12 cellular contexts compared by ENCODE assay signal in the genomic region with DNA sequence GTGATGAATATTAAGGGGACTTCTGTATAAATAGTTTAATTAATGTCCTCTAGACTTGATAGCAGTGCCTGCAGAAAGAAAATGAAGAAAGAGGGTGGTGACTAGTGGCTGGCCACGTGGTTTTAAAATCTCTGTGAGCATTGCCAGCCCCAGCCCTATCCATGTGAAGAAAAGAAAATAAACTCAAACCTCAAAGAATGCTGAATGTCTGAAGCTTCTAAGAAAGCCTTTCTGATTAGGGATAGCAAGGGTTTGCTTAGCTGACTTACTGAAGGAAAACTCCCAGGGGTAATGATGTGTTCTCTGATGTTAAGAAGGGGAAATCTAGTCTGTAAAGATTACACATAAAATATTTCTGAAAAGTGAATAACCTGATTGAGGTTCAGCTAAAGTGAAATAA. TPM values are rescaled to one million over a fixed set of nuclear protein-coding genes. Genes with fewer than 3 reads are reported as not detected.
DNase-seq lines count a peak whose midpoint lies in the region; ATAC-seq and TF ChIP-seq lines count a peak whose summit lies in the region.
"Had no signal": no experiment of that assay in that cellular context is flagged by ENCODE, and none has a peak within 500 bp of the region (broad histone marks: within the 10 kb centered on the region; RNA-seq: fewer than 3 reads in every experiment).

No MANE protein-coding gene starts in this region.

- H3K27ac ChIP-seq in gastroesophageal sphincter: no peak overlapping the region

- peaks cover 42% of the 10 kb centered on the region for H3K4me1 ChIP-seq in adipocyte (ENCODE audit: control insufficient read depth, insufficient read depth, low read length)
- H3K4me1 ChIP-seq in gastroesophageal sphincter: peaks cover 8 to 53% (median 12%) of the 10 kb centered on the region in 3 donors

- peak; percentile 28 for ATAC-seq in gastroesophageal sphincter

- H3K9ac ChIP-seq in adipocyte (ENCODE audit: low read length): no peak overlapping the region

- H3K36me3 ChIP-seq in adipocyte (ENCODE audit: control insufficient read depth, insufficient read depth, low read length, severe bottlenecking) (no peaks in the 10 kb centered on the region), gastroesophageal sphincter (no peaks in the 10 kb centered on the region)

- TF ChIP-seq EP300 in gastroesophageal sphincter (IDR thresholded peaks at IDR 0.05): no peak

- H3K4me3 ChIP-seq in adipocyte (ENCODE audit: low read length) (peak overlapping the region; percentile 1), gastroesophageal sphincter (no peak overlapping the region)

- intact Hi-C loops in posterior vena cava (cut with DNase I): no loop called here

- DNase-seq in GM03348 (ENCODE audit: low spot score) (peak; percentile 47), adipocyte (ENCODE audit: low read depth) (peak; percentile 92), posterior vena cava (ENCODE audit: low spot score) (peak; percentile 66), SK-N-DZ (ENCODE audit: low spot score) (no peak), NCI-H526 treated with DMSO at 0.1 percent for 48 hours (lab: John Stamatoyannopoulos, UW) (no peak), NCI-H446 treated with DMSO at 0.1 percent for 48 hours (lab: John Stamatoyannopoulos, UW) (no peak), mucosa of gallbladder (ENCODE audit: low spot score) (no peak)
- DNase-seq: activated CD4-positive, alpha-beta T cell treated with anti-CD3 and anti-CD28 coated beads for 48 hours; activated gamma-delta T cell; NCI-H1436 treated with DMSO at 0.1 percent for 48 hours; NK-92 treated with Interleukin-12 subunit alpha and Interleukin-12 subunit beta, amount 100 ng/mL, for 24 hours had no signal

- H3K27me3 ChIP-seq in adipocyte (replicated peaks; ENCODE audit: control insufficient read depth, insufficient read depth, low read length) (no peaks in the 10 kb centered on the region), gastroesophageal sphincter (no peaks in the 10 kb centered on the region)

- H3K9me3 ChIP-seq in adipocyte (ENCODE audit: control insufficient read depth, low read length): no peaks in the 10 kb centered on the region
- no peaks in the 10 kb centered on the region for H3K9me3 ChIP-seq in gastroesophageal sphincter

- no peak for TF ChIP-seq CTCF in gastroesophageal sphincter (IDR thresholded peaks at IDR 0.05)

- 0% methylated on average over 1 of the region's 1 CpG for WGBS in gastroesophageal sphincter (ENCODE audit: low coverage in 1 of 2), 2 donors

- no peak for TF ChIP-seq POLR2A in gastroesophageal sphincter (IDR thresholded peaks at IDR 0.05)

RNA-seq across cellular contexts. Expression of a gene that starts 31.8 kb away (rescaled TPM):
- total RNA-seq in gastroesophageal sphincter (100 to 1,000 TPM in 1 of 4 donors, 10 to 100 TPM in 3; 68.9 to 141 (median 83.8) TPM), posterior vena cava (10 to 100 TPM; 40.6 to 58.9 TPM), mucosa of gallbladder (45.1 TPM)
- polyA plus RNA-seq in SK-N-DZ (2014; cell fraction: cytosol; rRNA removed): 49.2 and 55.7 TPM in 2 replicates
- polyA plus RNA-seq in SK-N-DZ (2014; cell fraction: nucleus; rRNA removed): 36.8 and 47.0 TPM in 2 replicates

Comparison
In these comparisons a context has a peak if more than half of its experiments do, and no peak if none do; other contexts are left out.
1. DNase-seq: peak in GM03348 (single experiment), adipocyte (single experiment) and posterior vena cava (single experiment); none in SK-N-DZ (single experiment), NCI-H526 treated with DMSO at 0.1 percent for 48 hours (single experiment), NCI-H446 treated with DMSO at 0.1 percent for 48 hours (single experiment) and mucosa of gallbladder (single experiment).